ENCODE assay signal across 25 cellular contexts in the genomic region with DNA sequence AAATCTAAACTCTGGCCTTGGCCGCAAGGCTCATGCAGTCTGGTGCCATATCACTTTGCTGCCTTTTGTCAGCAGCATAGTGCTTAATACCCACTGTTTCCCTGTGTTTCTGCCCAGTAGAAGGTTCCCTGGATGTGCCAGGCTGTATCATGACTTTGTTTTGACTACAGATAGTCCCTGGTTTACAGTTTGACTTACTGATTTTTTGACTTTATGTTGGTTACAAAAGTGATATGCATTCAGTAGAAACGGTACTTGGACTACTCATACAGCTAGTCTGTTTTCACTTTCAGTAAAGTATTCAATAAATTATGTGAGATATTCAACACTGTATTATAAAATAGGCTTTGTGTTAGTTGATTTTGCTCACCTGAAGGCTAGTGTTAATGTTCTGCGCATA. TPM values are rescaled to one million over a fixed set of nuclear protein-coding genes. Genes with fewer than 3 reads are reported as not detected.
DNase-seq lines count a peak whose midpoint lies in the region; ATAC-seq lines count a peak whose summit lies in the region.
"Had no signal": no experiment of that assay in that cellular context is flagged by ENCODE, and none has a peak within 500 bp of the region (broad histone marks: within the 10 kb centered on the region; RNA-seq: fewer than 3 reads in every experiment).

No MANE protein-coding gene starts in this region.

- H4K91ac ChIP-seq in trophoblast cell (ENCODE audit: low read depth, low read length): no peak overlapping the region

- no peak overlapping the region for H2AFZ ChIP-seq in trophoblast cell (ENCODE audit: insufficient read depth, low read length, poor library complexity)

- H3K9ac ChIP-seq in HUES6 (ENCODE audit: low read length) (no peak overlapping the region), trophoblast cell (ENCODE audit: low read length) (no peak overlapping the region)
- H3K9ac ChIP-seq: BLaER1 had no signal

- no peak overlapping the region for H2AK5ac ChIP-seq in trophoblast cell (ENCODE audit: low read length)

- H3K14ac ChIP-seq in trophoblast cell (ENCODE audit: low read length): no peak overlapping the region

- no peaks in the 10 kb centered on the region for H3K27me3 Mint-ChIP-seq in activated naive CD4-positive, alpha-beta T cell treated with anti-CD3 and anti-CD28 coated beads, Interleukin-2, amount 50 U/mL, for 24 hours
- H3K27me3 Mint-ChIP-seq in activated naive CD4-positive, alpha-beta T cell treated with anti-CD3 and anti-CD28 coated beads, Interleukin-2, amount 10 ng/mL, durations not matched to agents 7 days and 5 days: no peaks in the 10 kb centered on the region
- H3K27me3 Mint-ChIP-seq: activated naive CD8-positive, alpha-beta T cell treated with anti-CD3 and anti-CD28 coated beads, Interleukin-2, amount 10 ng/mL, durations not matched to agents 7 days and 5 days; stimulated activated naive B cell treated with anti-CD40 and anti-IgM and Interleukin-4, amounts not matched to agents 10 μg/mL and 1 μg/mL and 100 μg/mL, for 72 hours had no signal

- no peaks in the 10 kb centered on the region for H3K9me3 Mint-ChIP-seq in activated naive CD4-positive, alpha-beta T cell treated with anti-CD3 and anti-CD28 coated beads, Interleukin-2, amount 50 U/mL, for 24 hours
- H3K9me3 Mint-ChIP-seq in activated naive CD4-positive, alpha-beta T cell treated with anti-CD3 and anti-CD28 coated beads, Interleukin-2, amount 10 ng/mL, durations not matched to agents 7 days and 5 days: no peaks in the 10 kb centered on the region
- H3K9me3 Mint-ChIP-seq: activated naive CD8-positive, alpha-beta T cell treated with anti-CD3 and anti-CD28 coated beads, Interleukin-2, amount 10 ng/mL, durations not matched to agents 7 days and 5 days; stimulated activated naive B cell treated with anti-CD40 and anti-IgM and Interleukin-4, amounts not matched to agents 10 μg/mL and 1 μg/mL and 100 μg/mL, for 72 hours; T-helper 2 cell treated with Interferon-gamma antibody and Interleukin-4, amounts not matched to agents 5 μg/mL and 100 μg/mL, for 36 hours had no signal

- no peak overlapping the region for H4K8ac ChIP-seq in trophoblast cell (ENCODE audit: low read depth, low read length)

- H3K18ac ChIP-seq in trophoblast cell (ENCODE audit: low read length): no peak overlapping the region

- H2BK120ac ChIP-seq in trophoblast cell (ENCODE audit: insufficient read depth, low read length, poor library complexity): no peak overlapping the region

- peaks cover 96% of the 10 kb centered on the region for H3K4me1 Mint-ChIP-seq in activated naive CD4-positive, alpha-beta T cell treated with anti-CD3 and anti-CD28 coated beads, Interleukin-2, amount 50 U/mL, for 24 hours
- H3K4me1 Mint-ChIP-seq in activated naive CD4-positive, alpha-beta T cell treated with anti-CD3 and anti-CD28 coated beads, Interleukin-2, amount 10 ng/mL, durations not matched to agents 7 days and 5 days: peaks cover 79% of the 10 kb centered on the region

- CTCF ChIA-PET in activated naive CD4-positive, alpha-beta T cell treated with anti-CD3 and anti-CD28 coated beads, Interleukin-2, amount 10 ng/mL, durations not matched to agents 7 days and 5 days (lab: Charles Lee): interaction anchor here (1.6 kb wide), 1 partner anchor 96 kb away, joined by 4 read pairs; no protein-coding TSS in a partner anchor

- H3K27ac Mint-ChIP-seq in activated naive CD4-positive, alpha-beta T cell treated with anti-CD3 and anti-CD28 coated beads, Interleukin-2, amount 50 U/mL, for 24 hours: peak overlapping the region; percentile 36
- H3K27ac Mint-ChIP-seq in activated naive CD4-positive, alpha-beta T cell treated with anti-CD3 and anti-CD28 coated beads, Interleukin-2, amount 10 ng/mL, durations not matched to agents 7 days and 5 days: no peak overlapping the region
- H3K27ac Mint-ChIP-seq: activated naive CD8-positive, alpha-beta T cell treated with anti-CD3 and anti-CD28 coated beads, Interleukin-2, amount 10 ng/mL, durations not matched to agents 7 days and 5 days; stimulated activated naive B cell treated with anti-CD40 and anti-IgM and Interleukin-4, amounts not matched to agents 10 μg/mL and 1 μg/mL and 100 μg/mL, for 72 hours; T-helper 2 cell treated with Interferon-gamma antibody and Interleukin-4, amounts not matched to agents 5 μg/mL and 100 μg/mL, for 36 hours had no signal

- peaks cover 2% of the 10 kb centered on the region for H3K79me1 ChIP-seq in trophoblast cell (ENCODE audit: low read length)

- peak overlapping the region; percentile 93 for H3K4ac ChIP-seq in trophoblast cell (ENCODE audit: low read depth, low read length)

- H3K4me3 Mint-ChIP-seq in activated naive CD4-positive, alpha-beta T cell treated with anti-CD3 and anti-CD28 coated beads, Interleukin-2, amount 50 U/mL, for 24 hours: no peak overlapping the region
- no peak overlapping the region for H3K4me3 Mint-ChIP-seq in activated naive CD4-positive, alpha-beta T cell treated with anti-CD3 and anti-CD28 coated beads, Interleukin-2, amount 10 ng/mL, durations not matched to agents 7 days and 5 days
- H3K4me3 Mint-ChIP-seq: activated naive CD8-positive, alpha-beta T cell treated with anti-CD3 and anti-CD28 coated beads, Interleukin-2, amount 10 ng/mL, durations not matched to agents 7 days and 5 days; stimulated activated naive B cell treated with anti-CD40 and anti-IgM and Interleukin-4, amounts not matched to agents 10 μg/mL and 1 μg/mL and 100 μg/mL, for 72 hours; T-helper 2 cell treated with Interferon-gamma antibody and Interleukin-4, amounts not matched to agents 5 μg/mL and 100 μg/mL, for 36 hours had no signal

- 84 to 90% methylated on average over 3 of the region's 3 CpGs for WGBS in ectodermal cell, 2 experiments
- no CpG with 5 or more reads among the region's 3 CpGs for WGBS in trophoblast cell (ENCODE audit: extremely low coverage, insufficient coverage, insufficient read length)

- H3K36me3 Mint-ChIP-seq in activated naive CD4-positive, alpha-beta T cell treated with anti-CD3 and anti-CD28 coated beads, Interleukin-2, amount 50 U/mL, for 24 hours: peaks cover 6% of the 10 kb centered on the region
- peaks cover 7% of the 10 kb centered on the region for H3K36me3 Mint-ChIP-seq in activated naive CD4-positive, alpha-beta T cell treated with anti-CD3 and anti-CD28 coated beads, Interleukin-2, amount 10 ng/mL, durations not matched to agents 7 days and 5 days

- H3K36me3 ChIP-seq in HUES6 (ENCODE audit: control insufficient read depth, insufficient read depth, low read length) (no peaks in the 10 kb centered on the region), ectodermal cell (ENCODE audit: control insufficient read depth, insufficient read depth, low read length) (no peaks in the 10 kb centered on the region), trophoblast cell (ENCODE audit: control insufficient read depth in 1 of 2, insufficient read depth in 2 of 2, low read length in 2 of 2) (no peaks in the 10 kb centered on the region)
- H3K36me3 ChIP-seq: thoracic aorta had no signal

- in situ Hi-C loops in KBM-7 (cut with MboI; ENCODE audit: low pct_unique_long_range_greater_than_20kb, low sequenced_read_pairs): no loop called here

- H3K27ac ChIP-seq in HUES6 (ENCODE audit: low read depth, low read length): peak overlapping the region; percentile 37; the same call in 1 of the 2 replicates
- peak overlapping the region; percentile 31 for H3K27ac ChIP-seq in ectodermal cell (ENCODE audit: insufficient read depth, low read depth, low read length, poor library complexity, severe bottlenecking)
- H3K27ac ChIP-seq in trophoblast cell (ENCODE audit: low read depth, low read length): no peak overlapping the region
- H3K27ac ChIP-seq: BLaER1, dorsolateral prefrontal cortex, epithelial cell of prostate, thoracic aorta had no signal

- peaks cover 28% of the 10 kb centered on the region for H3K79me2 ChIP-seq in trophoblast cell (ENCODE audit: control insufficient read depth, insufficient read depth, low read length, poor library complexity)

- H3K23ac ChIP-seq in trophoblast cell (ENCODE audit: low read length): no peak overlapping the region

- H3K9me3 ChIP-seq in HUES6 (ENCODE audit: control insufficient read depth, insufficient read depth, low read depth, low read length): no peaks in the 10 kb centered on the region
- no peaks in the 10 kb centered on the region for H3K9me3 ChIP-seq in ectodermal cell (ENCODE audit: control insufficient read depth, low read length)
- no peaks in the 10 kb centered on the region for H3K9me3 ChIP-seq in trophoblast cell (ENCODE audit: insufficient read depth, low read depth, low read length)
- H3K9me3 ChIP-seq: BLaER1, thoracic aorta had no signal

- ATAC-seq in HG03175 (IDR thresholded peaks at IDR 0.05; ENCODE audit: unreplicated experiment): no peak
- ATAC-seq: SK-N-SH treated with all-trans-retinoic acid at 6 μM for 48 hours; stimulated activated naive B cell treated with anti-CD40 and anti-IgM and Interleukin-4, amounts not matched to agents 10 μg/mL and 1 μg/mL and 100 μg/mL, for 72 hours had no signal

- no peak overlapping the region for H4K12ac ChIP-seq in trophoblast cell (ENCODE audit: low read depth, low read length)

- no peak overlapping the region for H2BK12ac ChIP-seq in trophoblast cell (ENCODE audit: low read length)

- H3K4me1 ChIP-seq in HUES6 (ENCODE audit: control insufficient read depth, insufficient read depth, low read length) (peaks cover 80% of the 10 kb centered on the region), ectodermal cell (ENCODE audit: control insufficient read depth, insufficient read depth, low read length) (peaks cover 55% of the 10 kb centered on the region), trophoblast cell (ENCODE audit: control insufficient read depth in 1 of 2, insufficient read depth in 2 of 2, low read length in 2 of 2) (peaks cover 21 to 29% of the 10 kb centered on the region in 2 experiments)

- H3K4me3 ChIP-seq in HUES6 (ENCODE audit: low read depth, low read length) (no peak overlapping the region), ectodermal cell (ENCODE audit: insufficient read depth, low read depth, low read length) (no peak overlapping the region), trophoblast cell (ENCODE audit: low read depth, low read length) (no peak overlapping the region)
- H3K4me3 ChIP-seq: BLaER1, dorsolateral prefrontal cortex, smooth muscle cell, thoracic aorta had no signal

- no peak overlapping the region for H2BK5ac ChIP-seq in trophoblast cell (ENCODE audit: low read depth, low read length, poor library complexity)

- no peaks in the 10 kb centered on the region for H3K27me3 ChIP-seq in HUES6 (ENCODE audit: control insufficient read depth, insufficient read depth, low read length)
- H3K27me3 ChIP-seq in ectodermal cell (ENCODE audit: control insufficient read depth, insufficient read depth, low read length, poor library complexity, severe bottlenecking): no peaks in the 10 kb centered on the region
- no peaks in the 10 kb centered on the region for H3K27me3 ChIP-seq in trophoblast cell (ENCODE audit: insufficient read depth, low read length)
- H3K27me3 ChIP-seq: BLaER1, dorsolateral prefrontal cortex had no signal

- no peak for DNase-seq in activated naive CD4-positive, alpha-beta T cell treated with anti-CD3 and anti-CD28 coated beads, Interleukin-2, amount 10 ng/mL, durations not matched to agents 7 days and 5 days
- DNase-seq in trophoblast cell (no peak), KBM-7 (no peak), pons (ENCODE audit: low spot score) (no peak)
- DNase-seq: activated CD4-positive, alpha-beta T cell treated with anti-CD3 and anti-CD28 coated beads, Interleukin-2, amount 50 U/mL, for 4 hours; activated naive CD8-positive, alpha-beta T cell treated with anti-CD3 and anti-CD28 coated beads, Interleukin-2, amount 10 ng/mL, durations not matched to agents 7 days and 5 days; cerebellar nuclear complex; dorsolateral prefrontal cortex; KG1; MM.1S; NCI-H1417 treated with DMSO at 0.1 percent for 48 hours; NCI-H2081 treated with DMSO at 0.1 percent for 48 hours; nucleus accumbens; stimulated activated CD4-positive, alpha-beta T cell treated with anti-CD3 and anti-CD28 coated beads, Interleukin-2, amount 100 ng/mL, for 48 hours; stimulated activated naive B cell treated with anti-CD40 and anti-IgM and Interleukin-4, amounts not matched to agents 10 μg/mL and 1 μg/mL and 100 μg/mL, for 72 hours had no signal

- no peak overlapping the region for H3K4me2 ChIP-seq in trophoblast cell (ENCODE audit: low read length)
- H3K4me2 ChIP-seq: BLaER1, smooth muscle cell had no signal

RNA-seq across cellular contexts. Expression of a gene that starts 19.0 kb away (rescaled TPM):
- polyA plus RNA-seq in ectodermal cell (2013, experiment 1 of 4): 200 TPM
- 184 TPM for polyA plus RNA-seq in ectodermal cell (2013, experiment 2 of 4)
- polyA plus RNA-seq in ectodermal cell (2013, experiment 3 of 4): 147 TPM
- polyA plus RNA-seq in ectodermal cell (2013, experiment 4 of 4): 154 TPM
- 138 and 151 TPM in 2 replicates for polyA plus RNA-seq in trophoblast cell (2013)
